Comparison of ENCODE assay signal across 1 cellular context in genomic region chr1:175073633-175074032, GRCh38.
TF ChIP-seq lines count a peak whose summit lies in the region.

No MANE protein-coding gene starts in this region.

TF ChIP-seq in WTC11, 78 proteins besides CTCF, POLR2A, EP300 and RAD21 (continued from another document):
- TF ChIP-seq USF1 (CRISPR knock-in tag; IDR thresholded peaks at IDR 0.05) = no peak
- TF ChIP-seq ZNF423 (CRISPR knock-in tag; IDR thresholded peaks at IDR 0.05) = peak; percentile 91
- TF ChIP-seq SMAD3 (CRISPR knock-in tag; IDR thresholded peaks at IDR 0.05; ENCODE audit: borderline replicate concordance) = no peak
- no peak for TF ChIP-seq E2F4 (CRISPR knock-in tag; IDR thresholded peaks at IDR 0.05; ENCODE audit: borderline replicate concordance, low read depth)
